In the genomic region with DNA sequence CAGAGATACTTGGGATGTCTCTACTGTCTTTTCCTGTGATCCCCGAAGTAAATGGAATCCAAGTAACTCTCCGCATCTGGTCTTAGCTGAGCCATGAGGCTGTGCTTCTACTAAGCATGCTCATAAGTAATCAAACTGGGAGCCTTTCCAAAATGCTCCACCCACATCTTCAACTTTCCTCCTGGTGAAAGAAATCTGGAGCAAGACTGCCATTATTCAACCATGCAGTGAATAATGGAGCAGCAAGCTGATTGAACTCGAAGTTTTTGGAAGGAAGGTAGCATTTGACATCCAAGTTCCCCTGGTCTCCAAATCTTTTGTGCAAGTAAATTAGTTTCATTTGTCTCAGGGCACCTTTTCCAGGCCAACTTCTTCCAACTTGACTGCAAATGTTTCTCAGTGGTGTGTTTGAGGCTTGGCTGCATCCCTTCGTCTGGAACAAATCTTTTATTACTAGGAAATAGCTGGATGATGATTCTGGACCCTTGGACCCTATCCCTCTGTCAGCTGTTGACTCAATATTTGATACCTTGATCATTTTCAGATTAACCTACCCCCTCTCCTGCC, we compare ENCODE assay signal across 13 cellular contexts. TPM values are rescaled to one million over a fixed set of nuclear protein-coding genes. Genes with fewer than 3 reads are reported as not detected.
DNase-seq lines count a peak whose midpoint lies in the region; ATAC-seq, FAIRE-seq and TF ChIP-seq lines count a peak whose summit lies in the region.
"Had no signal": no experiment of that assay in that cellular context is flagged by ENCODE, and none has a peak within 500 bp of the region (broad histone marks: within the 10 kb centered on the region; RNA-seq: fewer than 3 reads in every experiment).

No MANE protein-coding gene starts in this region.

- no peak overlapping the region for H2AFZ ChIP-seq in HepG2 (ENCODE audit: low read length)

- WGBS in right lobe of liver (ENCODE audit: insufficient coverage, low coverage, low lambda C conversion rate, missing lambda C conversion rate) = 61% methylated on average over 4 of the region's 4 CpGs
- 82% methylated on average over 4 of the region's 4 CpGs for WGBS in HepG2 (ENCODE audit: low lambda C conversion rate)

- no peak overlapping the region for H3K27ac Mint-ChIP-seq in Calu3 (ENCODE audit: unreplicated experiment)

- TF ChIP-seq RAD21 in HepG2 (CRISPR knock-in tag; IDR thresholded peaks at IDR 0.05) = no peak

- H3K27me3 Mint-ChIP-seq in Calu3 (ENCODE audit: unreplicated experiment) = peaks cover 20% of the 10 kb centered on the region

- no peaks in the 10 kb centered on the region for H3K36me3 Mint-ChIP-seq in Calu3 (ENCODE audit: insufficient read depth, unreplicated experiment)

- H3K79me2 ChIP-seq in HepG2 (ENCODE audit: insufficient read depth, low read length) = no peaks in the 10 kb centered on the region

- DNase-seq in right lobe of liver = no peak
- DNase-seq in HepG2 (ENCODE audit: low spot score) = no peak
- DNase-seq in foreskin fibroblast = peak; percentile 80 to 92
- peak; percentile 6 for DNase-seq in occipital lobe (lab: John Stamatoyannopoulos, UW)
- DNase-seq in activated naive CD4-positive, alpha-beta T cell (lab: John Stamatoyannopoulos, UW) = no peak
- DNase-seq in NCI-H146 (lab: John Stamatoyannopoulos, UW) = no peak
- DNase-seq in ecto neural progenitor cell (ENCODE audit: low spot score) = no peak
- DNase-seq in Calu3 = no peak
- DNase-seq: activated T-cell treated with anti-CD3 and anti-CD28 coated beads, Interleukin-2, amount 50 U/mL, for 48 hours; NCI-H2029 treated with DMSO at 0.1 percent for 48 hours; stimulated activated CD4-positive, alpha-beta T cell treated with anti-CD3 and anti-CD28 coated beads, Interleukin-4, amount 100 ng/mL, for 4 hours had no signal

- H3K27me3 ChIP-seq in right lobe of liver (no peaks in the 10 kb centered on the region), HepG2 (ENCODE audit: control insufficient read depth in 1 of 2, insufficient read depth in 2 of 2, low read length in 2 of 2) (no peaks in the 10 kb centered on the region)

- H3K27ac ChIP-seq in right lobe of liver (no peak overlapping the region), HepG2 (ENCODE audit: extremely low read length, insufficient read depth, low read length) (no peak overlapping the region)
- H3K27ac ChIP-seq: VCaP had no signal

- H3K9ac ChIP-seq in HepG2 (ENCODE audit: insufficient read depth, low read depth, low read length) = no peak overlapping the region

- POLR2A ChIA-PET in HepG2 (lab: Yijun Ruan, JAX) = no interaction called here

- H3K9me3 ChIP-seq in right lobe of liver = no peaks in the 10 kb centered on the region
- no peaks in the 10 kb centered on the region for H3K9me3 ChIP-seq in HepG2 (ENCODE audit: low read length)

- intact Hi-C loops in right lobe of liver (cut with DNase I) = no loop called here
- intact Hi-C loops in HepG2 (cut with micrococcal nuclease; ENCODE audit: unreplicated experiment) = no loop called here
- intact Hi-C loops in Calu3 (cut with micrococcal nuclease; ENCODE audit: unreplicated experiment) = no loop called here

- no peaks in the 10 kb centered on the region for H4K20me1 ChIP-seq in HepG2 (ENCODE audit: insufficient read depth, low read length)

- no peak for FAIRE-seq in HepG2 (lab: Jason Lieb, UNC)

- H3K9me3 Mint-ChIP-seq in Calu3 (ENCODE audit: low read depth, unreplicated experiment) = no peaks in the 10 kb centered on the region

- BruUV-seq in HepG2 (replicated peaks; lab: Mats Ljungman, UMichigan) = no TSS peak
- no TSS peak for BruUV-seq in Calu3 (replicated peaks; lab: Mats Ljungman, UMichigan)

- H3K4me1 ChIP-seq in right lobe of liver (peaks cover 0 to 7% (median 0%) of the 10 kb centered on the region in 4 donors), HepG2 (ENCODE audit: insufficient read depth, low read length) (peaks cover 6% of the 10 kb centered on the region)

- CTCF ChIA-PET in HepG2 (lab: Yijun Ruan, JAX; ENCODE audit: low intra/inter-chr PET ratio, low total read pairs) (no interaction called here), Calu3 (lab: Charles Lee) (no interaction called here)

- no peak for TF ChIP-seq EP300 in HepG2 (IDR thresholded peaks at IDR 0.05; ENCODE audit: low read depth in 2 of 2, low read length in 2 of 2)
- no peak for TF ChIP-seq EP300 in HepG2 (CRISPR knock-in tag; IDR thresholded peaks at IDR 0.05; ENCODE audit: borderline replicate concordance)

- TF ChIP-seq CTCF in right lobe of liver (IDR thresholded peaks at IDR 0.05) = no peak
- no peak for TF ChIP-seq CTCF in HepG2 (CRISPR knock-in tag; IDR thresholded peaks at IDR 0.05)
- no peak for TF ChIP-seq CTCF in foreskin fibroblast (IDR thresholded peaks at IDR 0.05; ENCODE audit: low read depth, low read length)
- no peak for TF ChIP-seq CTCF in Calu3 (IDR thresholded peaks at IDR 0.05; ENCODE audit: unreplicated experiment)

- H3K4me2 ChIP-seq in HepG2 (ENCODE audit: low read depth, low read length) = no peak overlapping the region

- no peak overlapping the region for H3K4me3 ChIP-seq in right lobe of liver
- H3K4me3 ChIP-seq in HepG2 (replicated peaks in 1 of 3; ENCODE audit: insufficient read depth in 1 of 3, low read depth in 2 of 3, low read length in 3 of 3) = no peak overlapping the region
- H3K4me3 ChIP-seq in foreskin fibroblast (ENCODE audit: low read depth in 1 of 2, low read length in 2 of 2) = no peak overlapping the region

- H3K36me3 ChIP-seq in right lobe of liver (no peaks in the 10 kb centered on the region), HepG2 (replicated peaks in 1 of 2; ENCODE audit: control insufficient read depth in 1 of 2, insufficient read depth in 2 of 2, low read length in 2 of 2) (peaks cover 0 to 3% of the 10 kb centered on the region in 2 experiments; a peak in 1 of 5 replicates)

- H3K4me1 Mint-ChIP-seq in Calu3 (ENCODE audit: low read depth, unreplicated experiment) = peaks cover 9% of the 10 kb centered on the region

- ATAC-seq in right lobe of liver (peak; percentile 26 to 81 (median 45)), HepG2 (no peak)
- ATAC-seq: Panc1 had no signal

- in situ Hi-C loops in HepG2 (cut with HindIII; ENCODE audit: extremely low pct_ligation_motif_present, low pct_unique_long_range_greater_than_20kb) = no loop called here

- TF ChIP-seq POLR2A in right lobe of liver (IDR thresholded peaks at IDR 0.05) (no peak), HepG2 (IDR thresholded peaks at IDR 0.05; ENCODE audit: insufficient read depth in 1 of 2, low read depth in 2 of 2, low read length in 2 of 2) (no peak)

- no peak overlapping the region for H3K4me3 Mint-ChIP-seq in Calu3 (ENCODE audit: low read depth, unreplicated experiment)

RNA-seq across cellular contexts. Expression of a gene that starts 19.4 kb away (rescaled TPM):
- total RNA-seq in right lobe of liver (under 1 TPM in 5 of 6 experiments, not detected in 1; 0.06 to 0.69 (median 0.12) TPM), HepG2 (2016; rRNA removed; fragmentation: Illumina TruSeq; extraction: Trizol) (6.9 and 7.4 TPM in 2 replicates), occipital lobe (4.7 TPM), Calu3 (2022) (0.32 and 0.52 TPM in 2 replicates)
- total RNA-seq in HepG2 (2016; cell fraction: cytosol; rRNA removed; fragmentation: Illumina TruSeq; extraction: Trizol; ENCODE audit: low read depth) = 8.1 and 8.6 TPM in 2 replicates
- total RNA-seq in HepG2 (2016; cell fraction: insoluble cytoplasmic fraction; rRNA removed; fragmentation: Illumina TruSeq; extraction: Trizol) = 6.5 and 7.3 TPM in 2 replicates
- 14.3 and 16.8 TPM in 2 replicates for total RNA-seq in HepG2 (2016; cell fraction: membrane; rRNA removed; fragmentation: Illumina TruSeq; extraction: Trizol)
- total RNA-seq in HepG2 (2016; cell fraction: nucleus; rRNA removed; fragmentation: Illumina TruSeq; extraction: Trizol) = 4.1 and 6.0 TPM in 2 replicates
- polyA plus RNA-seq in HepG2 (2011; rRNA removed) = 2.7 and 4.3 TPM in 2 replicates
- 2.1 and 2.2 TPM in 2 replicates for polyA plus RNA-seq in HepG2 (2011; cell fraction: cytosol; rRNA removed)
- 1.1 and 1.5 TPM in 2 replicates for polyA plus RNA-seq in HepG2 (2011; cell fraction: nucleus; rRNA removed)
- 1.4 and 2.4 TPM in 2 replicates for polyA plus RNA-seq in HepG2 (2012)
- 10.4 and 11.5 TPM in 2 replicates for polyA plus RNA-seq in HepG2 (2016; cell fraction: cytosol; fragmentation: Illumina TruSeq; extraction: Trizol; ENCODE audit: low read depth)
- polyA plus RNA-seq in HepG2 (2016; cell fraction: insoluble cytoplasmic fraction; fragmentation: Illumina TruSeq; extraction: Trizol; ENCODE audit: low read depth) = 3.8 and 6.1 TPM in 2 replicates
- polyA plus RNA-seq in HepG2 (2016; cell fraction: membrane; fragmentation: Illumina TruSeq; extraction: Trizol; ENCODE audit: low read depth) = 12.1 and 13.9 TPM in 2 replicates
- polyA plus RNA-seq in HepG2 (2016; cell fraction: nucleus; fragmentation: Illumina TruSeq; extraction: Trizol; ENCODE audit: insufficient read depth, low read depth) = 4.0 and 5.5 TPM in 2 replicates
- 2.4 and 7.9 TPM in 2 replicates for polyA minus RNA-seq in HepG2 (2011; rRNA and poly(A)+ RNA removed; ENCODE audit: low replicate concordance)
- polyA minus RNA-seq in HepG2 (2011; cell fraction: cytosol; rRNA and poly(A)+ RNA removed) = 7.3 and 9.8 TPM in 2 replicates
- 4.1 and 5.3 TPM in 2 replicates for polyA minus RNA-seq in HepG2 (2011; cell fraction: nucleus; rRNA and poly(A)+ RNA removed)

RNA-seq across cellular contexts. Expression of a gene that starts 59.0 kb away (rescaled TPM):
- total RNA-seq in right lobe of liver = 1 to 10 TPM; 5.1 to 9.9 (median 7.9) TPM
- 20.3 and 25.6 TPM in 2 replicates for total RNA-seq in HepG2 (2016; rRNA removed; fragmentation: Illumina TruSeq; extraction: Trizol)
- 9.3 and 13.0 TPM in 2 replicates for total RNA-seq in HepG2 (2016; cell fraction: cytosol; rRNA removed; fragmentation: Illumina TruSeq; extraction: Trizol; ENCODE audit: low read depth)
- 17.7 and 24.7 TPM in 2 replicates for total RNA-seq in HepG2 (2016; cell fraction: insoluble cytoplasmic fraction; rRNA removed; fragmentation: Illumina TruSeq; extraction: Trizol)
- total RNA-seq in HepG2 (2016; cell fraction: membrane; rRNA removed; fragmentation: Illumina TruSeq; extraction: Trizol) = 6.5 and 7.1 TPM in 2 replicates
- 20.6 and 22.1 TPM in 2 replicates for total RNA-seq in HepG2 (2016; cell fraction: nucleus; rRNA removed; fragmentation: Illumina TruSeq; extraction: Trizol)
- 5.0 and 5.5 TPM in 2 replicates for polyA plus RNA-seq in HepG2 (2011; rRNA removed)
- polyA plus RNA-seq in HepG2 (2011; cell fraction: cytosol; rRNA removed) = 3.1 and 4.6 TPM in 2 replicates
- polyA plus RNA-seq in HepG2 (2011; cell fraction: nucleus; rRNA removed) = 3.0 and 3.3 TPM in 2 replicates
- polyA plus RNA-seq in HepG2 (2012) = 5.9 and 6.0 TPM in 2 replicates
- 0.74 and 0.79 TPM in 2 replicates for polyA plus RNA-seq in HepG2 (2016; cell fraction: cytosol; fragmentation: Illumina TruSeq; extraction: Trizol; ENCODE audit: low read depth)
- 18.7 and 19.3 TPM in 2 replicates for polyA plus RNA-seq in HepG2 (2016; cell fraction: insoluble cytoplasmic fraction; fragmentation: Illumina TruSeq; extraction: Trizol; ENCODE audit: low read depth)
- polyA plus RNA-seq in HepG2 (2016; cell fraction: membrane; fragmentation: Illumina TruSeq; extraction: Trizol; ENCODE audit: low read depth) = 2.2 and 2.4 TPM in 2 replicates
- 8.3 and 9.9 TPM in 2 replicates for polyA plus RNA-seq in HepG2 (2016; cell fraction: nucleus; fragmentation: Illumina TruSeq; extraction: Trizol; ENCODE audit: insufficient read depth, low read depth)
- 6.6 and 12.3 TPM in 2 replicates for polyA minus RNA-seq in HepG2 (2011; rRNA and poly(A)+ RNA removed; ENCODE audit: low replicate concordance)
- 3.9 and 5.8 TPM in 2 replicates for polyA minus RNA-seq in HepG2 (2011; cell fraction: cytosol; rRNA and poly(A)+ RNA removed)
- polyA minus RNA-seq in HepG2 (2011; cell fraction: nucleus; rRNA and poly(A)+ RNA removed) = 22.3 and 26.3 TPM in 2 replicates
- 24.8 TPM for total RNA-seq in occipital lobe
- total RNA-seq in Calu3 (2022) = 19.4 and 22.3 TPM in 2 replicates

Comparison
In these comparisons a context has a peak if more than half of its experiments do, and no peak if none do; other contexts are left out.
1. DNase-seq: peak in foreskin fibroblast (2 of 2) and occipital lobe (single experiment); none in right lobe of liver (0 of 3), HepG2 (single experiment), activated naive CD4-positive, alpha-beta T cell (0 of 4), NCI-H146 (single experiment), ecto neural progenitor cell (single experiment) and Calu3 (single experiment).